Comparison of ENCODE assay signal across 12 cellular contexts in genomic region chr20:53321596-53321995, GRCh38.
"Had no signal": no experiment of that assay in that cellular context is flagged by ENCODE, and none has a peak within 500 bp of the region (broad histone marks: within the 10 kb centered on the region; RNA-seq: fewer than 3 reads in every experiment).

No MANE protein-coding gene starts in this region.

- H3K27ac Mint-ChIP-seq: activated B cell treated with CpG ODN at 0.5 μM for 24 hours; activated CD4-positive, alpha-beta memory T cell treated with anti-CD3 and anti-CD28 coated beads for 36 hours; activated naive CD8-positive, alpha-beta T cell had no signal

- H3K27me3 ChIP-seq: brain microvascular endothelial cell, ovary had no signal

- H3K4me1 Mint-ChIP-seq: activated B cell treated with CpG ODN at 0.5 μM for 24 hours had no signal

- H3K9me3 ChIP-seq: ovary had no signal

- H3K36me3 ChIP-seq: brain microvascular endothelial cell, ovary had no signal

- H3K27me3 Mint-ChIP-seq: activated B cell treated with CpG ODN at 0.5 μM for 24 hours; activated CD4-positive, alpha-beta memory T cell treated with anti-CD3 and anti-CD28 coated beads for 36 hours; activated naive CD8-positive, alpha-beta T cell; activated T-helper 17 cell treated with anti-CD3 and anti-CD28 coated beads, Interleukin-2, amount 50 U/mL, for 72 hours had no signal

- H3K4me3 Mint-ChIP-seq: activated B cell treated with CpG ODN at 0.5 μM for 24 hours; activated CD4-positive, alpha-beta memory T cell treated with anti-CD3 and anti-CD28 coated beads for 36 hours; activated naive CD8-positive, alpha-beta T cell; neural crest cell had no signal

- H3K27ac ChIP-seq: brain microvascular endothelial cell, ovary had no signal

- DNase-seq: activated B cell treated with CpG ODN at 0.5 μM for 24 hours; activated CD4-positive, alpha-beta memory T cell treated with anti-CD3 and anti-CD28 coated beads for 36 hours; brain microvascular endothelial cell; dermis blood vessel endothelial cell; hypothalamus; ovary; stimulated activated CD4-positive, alpha-beta T cell treated with anti-CD3 and anti-CD28 coated beads, Interleukin-4, amount 100 ng/mL, for 1 hour; stimulated activated CD8-positive, alpha-beta memory T cell treated with anti-CD3 and anti-CD28 coated beads, Interleukin-4, amount 100 ng/mL, for 48 hours; stimulated activated naive CD8-positive, alpha-beta T cell treated with anti-CD3 and anti-CD28 coated beads, Interleukin-15, Interleukin-2, amounts not matched to agents 100 U/mL and 50 U/mL, for 24 hours had no signal

- H3K4me3 ChIP-seq: ovary had no signal

- ATAC-seq: activated T-helper 17 cell treated with anti-CD3 and anti-CD28 coated beads, Interleukin-2, amount 50 U/mL, for 72 hours; stimulated activated naive CD8-positive, alpha-beta T cell treated with anti-CD3 and anti-CD28 coated beads, Interleukin-15, Interleukin-2, amounts not matched to agents 100 U/mL and 50 U/mL, for 24 hours had no signal
